In the genomic region with DNA sequence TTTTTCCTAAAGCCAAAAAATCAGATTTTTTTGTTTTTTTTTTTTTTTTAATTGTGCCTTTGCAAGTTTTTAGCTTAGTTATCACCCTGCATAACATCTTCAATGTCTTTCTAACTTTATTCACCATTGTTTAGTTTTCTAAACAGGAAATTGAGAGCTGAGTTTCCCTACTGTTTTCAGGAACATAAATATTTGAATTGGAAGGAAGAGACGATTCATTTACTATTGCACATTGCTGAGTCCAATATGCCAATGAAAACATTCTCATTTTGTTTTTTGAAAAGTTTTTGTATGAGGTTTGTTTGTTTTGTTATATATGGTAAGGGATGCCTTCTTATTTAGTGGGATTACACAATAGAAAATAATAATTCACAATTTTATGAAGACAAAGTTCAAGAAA, we compare ENCODE assay signal across 21 cellular contexts.
"Had no signal": no experiment of that assay in that cellular context is flagged by ENCODE, and none has a peak within 500 bp of the region (broad histone marks: within the 10 kb centered on the region; RNA-seq: fewer than 3 reads in every experiment).

No MANE protein-coding gene starts in this region.

- H3K4me3 ChIP-seq: breast epithelium had no signal

- H3K27me3 ChIP-seq: breast epithelium had no signal

- H3K4me1 ChIP-seq: breast epithelium had no signal

- H3K27ac ChIP-seq: breast epithelium had no signal

- H3K27me3 Mint-ChIP-seq: activated CD4-positive, alpha-beta memory T cell treated with anti-CD3 and anti-CD28 coated beads for 36 hours; activated CD4-positive, alpha-beta T cell treated with anti-CD3 and anti-CD28 coated beads, Interleukin-2, amount 10 ng/mL, durations not matched to agents 7 days and 5 days; activated naive CD8-positive, alpha-beta T cell; activated T-helper 17 cell treated with anti-CD3 and anti-CD28 coated beads, Interleukin-2, amount 50 U/mL, for 72 hours had no signal

- H3K9me3 ChIP-seq: breast epithelium had no signal

- H3K4me3 Mint-ChIP-seq: activated CD4-positive, alpha-beta memory T cell treated with anti-CD3 and anti-CD28 coated beads for 36 hours; activated CD4-positive, alpha-beta T cell treated with anti-CD3 and anti-CD28 coated beads, Interleukin-2, amount 10 ng/mL, durations not matched to agents 7 days and 5 days; activated naive CD4-positive, alpha-beta T cell treated with anti-CD3 and anti-CD28 coated beads for 36 hours; activated naive CD8-positive, alpha-beta T cell; activated T-helper 17 cell treated with anti-CD3 and anti-CD28 coated beads, Interleukin-2, amount 50 U/mL, for 72 hours had no signal

- H3K27ac Mint-ChIP-seq: activated CD4-positive, alpha-beta memory T cell treated with anti-CD3 and anti-CD28 coated beads for 36 hours; activated CD4-positive, alpha-beta T cell treated with anti-CD3 and anti-CD28 coated beads, Interleukin-2, amount 10 ng/mL, durations not matched to agents 7 days and 5 days; activated naive CD4-positive, alpha-beta T cell treated with anti-CD3 and anti-CD28 coated beads for 36 hours; activated naive CD8-positive, alpha-beta T cell; activated T-helper 17 cell treated with anti-CD3 and anti-CD28 coated beads, Interleukin-2, amount 50 U/mL, for 72 hours had no signal

- DNase-seq: activated CD4-positive, alpha-beta memory T cell treated with anti-CD3 and anti-CD28 coated beads for 36 hours; activated CD4-positive, alpha-beta T cell treated with anti-CD3 and anti-CD28 coated beads, Interleukin-2, amount 10 ng/mL, durations not matched to agents 7 days and 5 days; activated CD4-positive, CD25-positive, alpha-beta regulatory T cell; activated CD8-positive, alpha-beta memory T cell treated with anti-CD3 and anti-CD28 coated beads for 24 hours; activated gamma-delta T cell; activated naive CD4-positive, alpha-beta T cell treated with anti-CD3 and anti-CD28 coated beads for 36 hours; activated T-cell treated with anti-CD3 and anti-CD28 coated beads, Interleukin-2, amount 50 U/mL, for 48 hours; MM.1S; NCI-H1105; NCI-H1436; NCI-H187 treated with DMSO at 0.1 percent for 48 hours; NCI-H2081 treated with DMSO at 0.1 percent for 48 hours; NCI-H446; NCI-H524; PC-3; SHP77; T-helper 2 cell; T1000 had no signal

- H3K36me3 ChIP-seq: breast epithelium had no signal

- H3K9me3 Mint-ChIP-seq: activated CD4-positive, alpha-beta T cell treated with anti-CD3 and anti-CD28 coated beads, Interleukin-2, amount 10 ng/mL, durations not matched to agents 7 days and 5 days had no signal

- H3K36me3 Mint-ChIP-seq: activated CD4-positive, alpha-beta memory T cell treated with anti-CD3 and anti-CD28 coated beads for 36 hours; activated naive CD8-positive, alpha-beta T cell had no signal

- H3K4me1 Mint-ChIP-seq: activated CD4-positive, alpha-beta T cell treated with anti-CD3 and anti-CD28 coated beads, Interleukin-2, amount 10 ng/mL, durations not matched to agents 7 days and 5 days; activated T-helper 17 cell treated with anti-CD3 and anti-CD28 coated beads, Interleukin-2, amount 50 U/mL, for 72 hours had no signal
